ENCODE assay signal across 8 cellular contexts in the genomic region with DNA sequence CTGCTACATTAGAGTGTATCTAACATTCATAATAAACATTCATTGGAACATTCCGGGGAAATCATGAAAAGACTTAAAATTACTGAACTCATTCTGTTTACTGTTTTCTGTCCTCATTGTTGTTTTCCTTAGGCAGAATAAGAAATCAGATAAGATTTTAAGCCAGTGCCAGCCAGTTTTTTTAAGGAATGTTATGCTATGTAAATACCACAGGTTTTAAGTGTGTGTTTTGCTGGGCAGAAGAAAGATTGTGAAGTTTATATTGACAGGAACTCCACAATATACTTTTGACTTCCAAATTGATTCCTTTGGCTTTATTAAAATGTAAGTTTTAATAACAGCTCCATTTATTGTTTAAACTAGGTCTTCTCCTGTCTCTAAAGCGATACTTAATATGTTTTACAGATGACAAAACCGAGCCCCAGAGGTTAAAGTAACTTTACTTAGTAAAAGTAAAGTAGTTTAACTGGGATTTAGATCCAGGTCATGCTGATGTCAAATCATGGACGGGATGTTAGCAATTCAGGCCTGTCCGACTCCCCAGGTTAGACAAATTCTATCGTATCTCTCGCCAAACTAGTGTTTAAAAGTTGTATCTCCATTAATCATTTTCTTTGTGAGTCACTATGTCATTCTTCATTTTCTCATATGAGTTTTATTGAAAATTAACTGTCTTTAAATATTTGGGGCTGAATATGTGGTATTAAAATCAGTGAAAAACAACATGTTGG. TPM values are rescaled to one million over a fixed set of nuclear protein-coding genes. Genes with fewer than 3 reads are reported as not detected.
DNase-seq lines count a peak whose midpoint lies in the region; ATAC-seq and TF ChIP-seq lines count a peak whose summit lies in the region.

No MANE protein-coding gene starts in this region.

- H3K27me3 Mint-ChIP-seq in activated B cell treated with CpG ODN at 0.5 μM for 24 hours, result peaks cover 2% of the 10 kb centered on the region

- no peak overlapping the region for H2AFZ ChIP-seq in HCT116 (ENCODE audit: low read depth, low read length, poor library complexity, severe bottlenecking)

- H3K4me1 ChIP-seq in HCT116 (ENCODE audit: control insufficient read depth in 1 of 2, insufficient read depth in 2 of 2, low read length in 2 of 2) (peaks cover 14 to 38% of the 10 kb centered on the region in 2 experiments), skeletal muscle satellite cell (ENCODE audit: control insufficient read depth, insufficient read depth, low read length) (peaks cover 22% of the 10 kb centered on the region)

- peak overlapping the region; percentile 97 to 98 for H3K4me3 ChIP-seq in HCT116 (replicated peaks in 1 of 2; ENCODE audit: low read depth in 1 of 2, low read length in 2 of 2)
- H3K4me3 ChIP-seq in foreskin fibroblast (ENCODE audit: low read depth in 1 of 2, low read length in 2 of 2), result peak overlapping the region; percentile 93
- H3K4me3 ChIP-seq in skeletal muscle satellite cell (ENCODE audit: low read length), result peak overlapping the region; percentile 94

- no peaks in the 10 kb centered on the region for H3K9me3 Mint-ChIP-seq in activated B cell treated with CpG ODN at 0.5 μM for 24 hours

- H3K36me3 Mint-ChIP-seq in activated B cell treated with CpG ODN at 0.5 μM for 24 hours (ENCODE audit: low read depth), result peaks cover 15% of the 10 kb centered on the region

- RAD21 ChIA-PET in HCT116 (lab: Charles Lee; ENCODE audit: low non-redundant PET in 1 of 2, low total read pairs in 2 of 2, uncharacterized antibody in 2 of 2, unreplicated experiment in 2 of 2), result no interaction called here

- no peak for DNase-seq in HCT116 (ENCODE audit: low read depth, low spot score)
- DNase-seq in activated B cell treated with CpG ODN at 0.5 μM for 24 hours, result no peak
- no peak for DNase-seq in foreskin fibroblast
- DNase-seq in RPMI8226, result no peak
- no peak for DNase-seq in activated CD4-positive, alpha-beta T cell treated with anti-CD3 and anti-CD28 coated beads, Interleukin-2, amount 50 U/mL, for 1 hour
- DNase-seq in NCI-H2171 treated with DMSO at 0.1 percent for 48 hours (lab: John Stamatoyannopoulos, UW), result no peak
- DNase-seq in mesenteric fat pad (ENCODE audit: low spot score), result no peak

- TF ChIP-seq POLR2A in HCT116 (IDR thresholded peaks at IDR 0.05; ENCODE audit: borderline replicate concordance, extremely low read depth, insufficient read depth, insufficient read length), result no peak

- BruUV-seq in HCT116 (replicated peaks; lab: Mats Ljungman, UMichigan), result no TSS peak

- H3K9me3 ChIP-seq in HCT116 (ENCODE audit: control insufficient read depth in 1 of 2, insufficient read depth in 1 of 2, low read depth in 1 of 2, low read length in 2 of 2) (no peaks in the 10 kb centered on the region), skeletal muscle satellite cell (replicated peaks; ENCODE audit: low read length) (no peaks in the 10 kb centered on the region)

- no peak overlapping the region for H3K27ac ChIP-seq in HCT116 (ENCODE audit: low read depth, low read length)

- no peak for TF ChIP-seq RAD21 in HCT116 (IDR thresholded peaks at IDR 0.05; ENCODE audit: low read depth)

- H3K4me3 Mint-ChIP-seq in activated B cell treated with CpG ODN at 0.5 μM for 24 hours, result peak overlapping the region; percentile 97

- H3K79me2 ChIP-seq in HCT116 (ENCODE audit: insufficient read depth, low read length), result peaks cover 68% of the 10 kb centered on the region

- no peak overlapping the region for H3K27ac Mint-ChIP-seq in activated B cell treated with CpG ODN at 0.5 μM for 24 hours

- ATAC-seq in HCT116, result no peak
- no peak for ATAC-seq in activated B cell treated with CpG ODN at 0.5 μM for 24 hours (ENCODE audit: low read depth)

- no peak for TF ChIP-seq CTCF in HCT116 (IDR thresholded peaks at IDR 0.05 in 2 of 3, conservative IDR thresholded peaks at IDR 0.05 in 1 of 3; ENCODE audit: borderline replicate concordance in 1 of 3, insufficient read depth in 1 of 3, low read depth in 2 of 3, low read length in 2 of 3)
- TF ChIP-seq CTCF in activated B cell treated with CpG ODN at 0.5 μM for 24 hours (IDR thresholded peaks at IDR 0.05), result no peak
- TF ChIP-seq CTCF in foreskin fibroblast (IDR thresholded peaks at IDR 0.05; ENCODE audit: low read depth, low read length), result no peak

- H3K4me1 Mint-ChIP-seq in activated B cell treated with CpG ODN at 0.5 μM for 24 hours, result peaks cover 38% of the 10 kb centered on the region

- CTCF ChIA-PET in HCT116 (lab: Charles Lee), result interaction anchor here (1.7 kb wide), 1 partner anchor 291 kb away, joined by 4 read pairs; no protein-coding TSS in a partner anchor
- CTCF ChIA-PET in activated B cell treated with CpG ODN at 0.5 μM for 24 hours (lab: Charles Lee), result no interaction called here

- intact Hi-C loops in HCT116 (cut with micrococcal nuclease), result loop anchor here (10.0 kb wide), 1 partner anchor 318 kb away; a partner anchor contains a TSS
- intact Hi-C loops in activated B cell treated with CpG ODN at 0.5 μM for 24 hours (cut with micrococcal nuclease), result loop anchor here (5.0 kb wide), 2 partner anchors 120 to 625 kb away; a partner anchor contains a TSS

- peaks cover 0 to 5% of the 10 kb centered on the region in 2 experiments; a peak in 1 of 4 replicates for H3K36me3 ChIP-seq in HCT116 (ENCODE audit: control insufficient read depth in 1 of 2, insufficient read depth in 2 of 2, low read length in 2 of 2)
- no peaks in the 10 kb centered on the region for H3K36me3 ChIP-seq in skeletal muscle satellite cell (ENCODE audit: insufficient read depth, low read length)

- peak overlapping the region; percentile 98 for H3K9ac ChIP-seq in HCT116 (ENCODE audit: low read length)
- H3K9ac ChIP-seq in skeletal muscle satellite cell (ENCODE audit: low read depth, low read length), result peak overlapping the region; percentile 94

- H3K4me2 ChIP-seq in HCT116 (ENCODE audit: low read length) (peak overlapping the region; percentile 82), skeletal muscle satellite cell (ENCODE audit: low read length) (peak overlapping the region; percentile 82)

- peaks cover 8% of the 10 kb centered on the region; the same call in 1 of the 2 replicates for H4K20me1 ChIP-seq in HCT116 (ENCODE audit: insufficient read depth)

- POLR2A ChIA-PET in HCT116 (lab: Charles Lee), result no interaction called here
- POLR2A ChIA-PET in activated B cell treated with CpG ODN at 0.5 μM for 24 hours (lab: Charles Lee), result no interaction called here

- no peaks in the 10 kb centered on the region for H3K27me3 ChIP-seq in HCT116 (ENCODE audit: insufficient read depth, low read length)
- H3K27me3 ChIP-seq in skeletal muscle satellite cell (ENCODE audit: control insufficient read depth, insufficient read depth, low read length), result no peaks in the 10 kb centered on the region

- H3K9me2 ChIP-seq in HCT116 (ENCODE audit: insufficient read depth), result no peaks in the 10 kb centered on the region

TF ChIP-seq in HCT116, 20 proteins besides CTCF, POLR2A, EP300 and RAD21 (continues in another document):
- no peak for TF ChIP-seq EZH2 (IDR thresholded peaks at IDR 0.05)
- TF ChIP-seq SP1 (IDR thresholded peaks at IDR 0.05; ENCODE audit: low read depth), result no peak
- no peak for TF ChIP-seq POLR2AphosphoS5 (IDR thresholded peaks at IDR 0.05; ENCODE audit: low read depth, low read length)
- TF ChIP-seq EGR1 (IDR thresholded peaks at IDR 0.05; ENCODE audit: low read depth), result no peak
- TF ChIP-seq SIN3A (IDR thresholded peaks at IDR 0.05; ENCODE audit: low read depth), result no peak
- TF ChIP-seq TCF7L2 (IDR thresholded peaks at IDR 0.05; ENCODE audit: borderline replicate concordance, extremely low read depth, insufficient read depth, insufficient read length), result no peak
- TF ChIP-seq YY1 (IDR thresholded peaks at IDR 0.05; ENCODE audit: extremely low read depth, insufficient replicate concordance, low read depth, low read length), result no peak
- no peak for TF ChIP-seq ZNF274 (IDR thresholded peaks at IDR 0.05; ENCODE audit: low read depth, low read length)
- TF ChIP-seq, protein P1, sequence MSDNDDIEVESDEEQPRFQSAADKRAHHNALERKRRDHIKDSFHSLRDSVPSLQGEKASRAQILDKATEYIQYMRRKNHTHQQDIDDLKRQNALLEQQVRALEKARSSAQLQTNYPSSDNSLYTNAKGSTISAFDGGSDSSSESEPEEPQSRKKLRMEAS (IDR thresholded peaks at IDR 0.05), result no peak
- TF ChIP-seq EZH2phosphoT487 (IDR thresholded peaks at IDR 0.05; ENCODE audit: borderline replicate concordance), result no peak
- TF ChIP-seq FOSL1 (IDR thresholded peaks at IDR 0.05; ENCODE audit: low read depth), result no peak
- no peak for TF ChIP-seq CEBPB (IDR thresholded peaks at IDR 0.05; ENCODE audit: low read depth)
- TF ChIP-seq CBX3 (IDR thresholded peaks at IDR 0.05; ENCODE audit: low read depth), result no peak
- TF ChIP-seq ZFX (IDR thresholded peaks at IDR 0.05), result no peak
- TF ChIP-seq, protein P2, sequence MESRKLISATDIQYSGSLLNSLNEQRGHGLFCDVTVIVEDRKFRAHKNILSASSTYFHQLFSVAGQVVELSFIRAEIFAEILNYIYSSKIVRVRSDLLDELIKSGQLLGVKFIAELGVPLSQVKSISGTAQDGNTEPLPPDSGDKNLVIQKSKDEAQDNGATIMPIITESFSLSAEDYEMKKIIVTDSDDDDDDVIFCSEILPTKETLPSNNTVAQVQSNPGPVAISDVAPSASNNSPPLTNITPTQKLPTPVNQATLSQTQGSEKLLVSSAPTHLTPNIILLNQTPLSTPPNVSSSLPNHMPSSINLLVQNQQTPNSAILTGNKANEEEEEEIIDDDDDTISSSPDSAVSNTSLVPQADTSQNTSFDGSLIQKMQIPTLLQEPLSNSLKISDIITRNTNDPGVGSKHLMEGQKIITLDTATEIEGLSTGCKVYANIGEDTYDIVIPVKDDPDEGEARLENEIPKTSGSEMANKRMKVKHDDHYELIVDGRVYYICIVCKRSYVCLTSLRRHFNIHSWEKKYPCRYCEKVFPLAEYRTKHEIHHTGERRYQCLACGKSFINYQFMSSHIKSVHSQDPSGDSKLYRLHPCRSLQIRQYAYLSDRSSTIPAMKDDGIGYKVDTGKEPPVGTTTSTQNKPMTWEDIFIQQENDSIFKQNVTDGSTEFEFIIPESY (IDR thresholded peaks at IDR 0.05; ENCODE audit: extremely low read depth, insufficient replicate concordance, low read length), result no peak
- TF ChIP-seq JUND (IDR thresholded peaks at IDR 0.05), result no peak

RNA-seq across cellular contexts. Expression of a gene that starts 1.8 kb away (rescaled TPM):
- 76.3 TPM for total RNA-seq in HCT116 (2021; ENCODE audit: unreplicated experiment)
- polyA plus RNA-seq in HCT116 (2012), result 9.7 and 15.2 TPM in 2 replicates
- total RNA-seq in activated B cell treated with CpG ODN at 0.5 μM for 24 hours, result 48.2 and 56.3 TPM in 2 replicates
- 25.8 and 33.0 TPM in 2 replicates for total RNA-seq in skeletal muscle satellite cell (2012; rRNA removed)
- total RNA-seq in mesenteric fat pad, result 128 TPM

RNA-seq across cellular contexts. Expression of a gene that starts 6.0 kb away (rescaled TPM):
- total RNA-seq in HCT116 (2021; ENCODE audit: unreplicated experiment) (not detected), activated B cell treated with CpG ODN at 0.5 μM for 24 hours (not detected in 2 replicates), mesenteric fat pad (not detected)
- polyA plus RNA-seq in HCT116 (2012), result 0.01 and 0.05 TPM in 2 replicates
- not detected in 2 replicates for total RNA-seq in skeletal muscle satellite cell (2012; rRNA removed)
